Comparison of ENCODE assay signal across 10 cellular contexts in genomic region chr5:56323505-56323904, GRCh38.
DNase-seq lines count a peak whose midpoint lies in the region; ATAC-seq lines count a peak whose summit lies in the region.
"Had no signal": no experiment of that assay in that cellular context is flagged by ENCODE, and none has a peak within 500 bp of the region (broad histone marks: within the 10 kb centered on the region; RNA-seq: fewer than 3 reads in every experiment).

No MANE protein-coding gene starts in this region.

- intact Hi-C loops in activated CD4-positive, alpha-beta T cell treated with anti-CD3 and anti-CD28 coated beads, Interleukin-2, amount 10 ng/mL, durations not matched to agents 24 days and 14 days (cut with micrococcal nuclease): loop anchor here (10.0 kb wide), 1 partner anchor 229 kb away; no protein-coding TSS in a partner anchor

- DNase-seq in activated CD4-positive, alpha-beta T cell treated with anti-CD3 and anti-CD28 coated beads, Interleukin-2, amount 10 ng/mL, durations not matched to agents 24 days and 14 days: no peak
- no peak for DNase-seq in activated CD4-positive, alpha-beta T cell treated with anti-CD3 and anti-CD28 coated beads for 1 hour
- DNase-seq in RPMI7951 (ENCODE audit: low read depth) (peak; percentile 78), fibroblast of gingiva (ENCODE audit: low read depth) (peak; percentile 55), pons (ENCODE audit: low spot score) (peak; percentile 21), OCI-M2 (lab: John Stamatoyannopoulos, UW; ENCODE audit: unreplicated experiment) (no peak), putamen (ENCODE audit: low spot score) (no peak)
- DNase-seq: central memory CD4-positive, alpha-beta T cell; NCI-H748 treated with DMSO at 0.1 percent for 48 hours had no signal

- ATAC-seq in HG02642 (IDR thresholded peaks at IDR 0.05; ENCODE audit: poor library complexity, unreplicated experiment): no peak

- H3K27ac Mint-ChIP-seq in activated CD4-positive, alpha-beta T cell treated with anti-CD3 and anti-CD28 coated beads, Interleukin-2, amount 10 ng/mL, durations not matched to agents 24 days and 14 days: peak overlapping the region; percentile 75

- peaks cover 4% of the 10 kb centered on the region for H3K9me3 Mint-ChIP-seq in activated CD4-positive, alpha-beta T cell treated with anti-CD3 and anti-CD28 coated beads, Interleukin-2, amount 10 ng/mL, durations not matched to agents 24 days and 14 days

- no peaks in the 10 kb centered on the region for H3K27me3 Mint-ChIP-seq in activated CD4-positive, alpha-beta T cell treated with anti-CD3 and anti-CD28 coated beads, Interleukin-2, amount 10 ng/mL, durations not matched to agents 24 days and 14 days

- peaks cover 2% of the 10 kb centered on the region for H3K36me3 Mint-ChIP-seq in activated CD4-positive, alpha-beta T cell treated with anti-CD3 and anti-CD28 coated beads, Interleukin-2, amount 10 ng/mL, durations not matched to agents 24 days and 14 days (ENCODE audit: low read depth)

- no peak overlapping the region for H3K4me3 Mint-ChIP-seq in activated CD4-positive, alpha-beta T cell treated with anti-CD3 and anti-CD28 coated beads, Interleukin-2, amount 10 ng/mL, durations not matched to agents 24 days and 14 days

- peaks cover 49% of the 10 kb centered on the region for H3K4me1 Mint-ChIP-seq in activated CD4-positive, alpha-beta T cell treated with anti-CD3 and anti-CD28 coated beads, Interleukin-2, amount 10 ng/mL, durations not matched to agents 24 days and 14 days

Comparison
In these comparisons a context has a peak if more than half of its experiments do, and no peak if none do; other contexts are left out.
1. DNase-seq: peak in RPMI7951 (single experiment), fibroblast of gingiva (single experiment) and pons (single experiment); none in activated CD4-positive, alpha-beta T cell treated with anti-CD3 and anti-CD28 coated beads, Interleukin-2, amount 10 ng/mL, durations not matched to agents 24 days and 14 days (single experiment), activated CD4-positive, alpha-beta T cell treated with anti-CD3 and anti-CD28 coated beads for 1 hour (single experiment), OCI-M2 (single experiment) and putamen (single experiment).